Comparison of ENCODE assay signal across 8 cellular contexts in genomic region chr3:160022068-160022467, GRCh38. TPM values are rescaled to one million over a fixed set of nuclear protein-coding genes. Genes with fewer than 3 reads are reported as not detected.
"Had no signal": no experiment of that assay in that cellular context is flagged by ENCODE, and none has a peak within 500 bp of the region (broad histone marks: within the 10 kb centered on the region; RNA-seq: fewer than 3 reads in every experiment).

No MANE protein-coding gene starts in this region.

- H3K9me3 Mint-ChIP-seq: HFFc6 had no signal

- H3K27ac Mint-ChIP-seq: HFFc6 had no signal

- H3K4me3 ChIP-seq: GM23248, K562 had no signal

- H3K4me2 ChIP-seq: KMS-11 had no signal

- DNase-seq: GM23248, GOT3, H7, HCEC 1CT, HFFc6 had no signal

- H3K4me3 Mint-ChIP-seq: HFFc6 had no signal

- H3K9ac ChIP-seq: GM23248, KMS-11 had no signal

- H2AFZ ChIP-seq: GM23248 had no signal

- H3K27ac ChIP-seq: GM23248, HL-60, KMS-11 had no signal

RNA-seq across cellular contexts. Expression of gene IL12A, which starts 33.4 kb away (rescaled TPM):
- total RNA-seq: K562 had no signal
